ENCODE assay signal across 8 cellular contexts in genomic region chr9:3732077-3733038, GRCh38.
DNase-seq lines count a peak whose midpoint lies in the region; TF ChIP-seq lines count a peak whose summit lies in the region.

No MANE protein-coding gene starts in this region.

- H3K9me3 Mint-ChIP-seq in H9, result peaks cover 0 to 2% of the 10 kb centered on the region in 2 experiments; a peak in 1 of 5 replicates

- H3K36me3 ChIP-seq in Karpas-422 (ENCODE audit: insufficient read depth, low read length), result no peaks in the 10 kb centered on the region
- H3K36me3 ChIP-seq in adipocyte (ENCODE audit: control insufficient read depth, insufficient read depth, low read length, severe bottlenecking), result no peaks in the 10 kb centered on the region
- no peaks in the 10 kb centered on the region for H3K36me3 ChIP-seq in left ventricle myocardium inferior

- no peak overlapping the region for H3K14ac ChIP-seq in H9 (ENCODE audit: insufficient read depth, low read length)

- H3K4me3 ChIP-seq in Karpas-422 (ENCODE audit: low read length) (peak overlapping the region; percentile 55), adipocyte (ENCODE audit: low read length) (peak overlapping the region; percentile 76), left ventricle myocardium inferior (no peak overlapping the region)

- no peak overlapping the region for H2BK5ac ChIP-seq in H9 (ENCODE audit: insufficient read length, low read length)

- H3K27me3 ChIP-seq in H9 (ENCODE audit: insufficient read depth, low read length), result no peaks in the 10 kb centered on the region
- H3K27me3 ChIP-seq in Karpas-422 (ENCODE audit: low read length), result no peaks in the 10 kb centered on the region
- H3K27me3 ChIP-seq in adipocyte (replicated peaks; ENCODE audit: control insufficient read depth, insufficient read depth, low read length), result no peaks in the 10 kb centered on the region
- no peaks in the 10 kb centered on the region for H3K27me3 ChIP-seq in left ventricle myocardium inferior (ENCODE audit: low read depth)

- H3K9me3 ChIP-seq in H9 (ENCODE audit: control insufficient read depth, low read depth, low read length) (no peaks in the 10 kb centered on the region), Karpas-422 (ENCODE audit: low read length) (no peaks in the 10 kb centered on the region), adipocyte (ENCODE audit: control insufficient read depth, low read length) (no peaks in the 10 kb centered on the region), left ventricle myocardium inferior (replicated peaks) (no peaks in the 10 kb centered on the region)

- H3K9ac ChIP-seq in H9 (ENCODE audit: extremely low read depth, insufficient read length, low read length), result no peak overlapping the region
- H3K9ac ChIP-seq in Karpas-422 (ENCODE audit: low read length), result peak overlapping the region; percentile 55
- peak overlapping the region; percentile 81 for H3K9ac ChIP-seq in adipocyte (ENCODE audit: low read length)

- intact Hi-C loops in left ventricle myocardium inferior (cut with micrococcal nuclease), result loop anchor here (5.0 kb wide), 1 partner anchor 495 kb away; no protein-coding TSS in a partner anchor

- no peaks in the 10 kb centered on the region; the same call in 1 of the 2 replicates for H3K27me3 Mint-ChIP-seq in H9 (ENCODE audit: low read depth)

- H2BK12ac ChIP-seq in H9 (ENCODE audit: insufficient read length, low read depth, low read length), result no peak overlapping the region

- H3K79me2 ChIP-seq in H9 (ENCODE audit: insufficient read depth, low read length) (no peaks in the 10 kb centered on the region), Karpas-422 (ENCODE audit: low read length) (no peaks in the 10 kb centered on the region)

- no peak overlapping the region for H2BK20ac ChIP-seq in H9 (ENCODE audit: low read depth, low read length, poor library complexity, severe bottlenecking)

- H4K5ac ChIP-seq in H9 (ENCODE audit: insufficient read length, low read depth, low read length), result no peak overlapping the region

- no peak overlapping the region for H3K18ac ChIP-seq in H9 (ENCODE audit: insufficient read length, low read depth, low read length)

- no peak overlapping the region for H4K91ac ChIP-seq in H9 (ENCODE audit: insufficient read length, low read depth, low read length)

- no peaks in the 10 kb centered on the region for H3K23me2 ChIP-seq in H9 (ENCODE audit: insufficient read length, low read depth, low read length, poor library complexity, severe bottlenecking)

- peak; percentile 14 for DNase-seq in activated naive CD4-positive, alpha-beta T cell treated with Interleukin-2 at 50 U/mL for 16 hours
- no peak for DNase-seq in activated naive CD4-positive, alpha-beta T cell (lab: John Stamatoyannopoulos, UW)
- DNase-seq in H9, result peak; percentile 52
- peak; percentile 88 for DNase-seq in Karpas-422
- DNase-seq in OCI-M1 (lab: John Stamatoyannopoulos, UW), result peak; percentile 100
- peak; percentile 92 for DNase-seq in adipocyte (ENCODE audit: low read depth)
- no peak for DNase-seq in left ventricle myocardium inferior
- peak; percentile 76 for DNase-seq in putamen (ENCODE audit: low spot score)

- H2AK5ac ChIP-seq in H9 (ENCODE audit: insufficient read length, low read length), result no peak overlapping the region

- no peaks in the 10 kb centered on the region for H3K36me3 Mint-ChIP-seq in H9 (ENCODE audit: insufficient read depth in 1 of 3, low read depth in 3 of 3)

- H2BK120ac ChIP-seq in H9 (ENCODE audit: low read depth, low read length, poor library complexity, severe bottlenecking), result no peak overlapping the region

- no peaks in the 10 kb centered on the region for H3K79me1 ChIP-seq in H9 (ENCODE audit: insufficient read depth, low read depth, low read length, poor library complexity, severe bottlenecking)

- no peaks in the 10 kb centered on the region; the same call in 1 of the 2 replicates for H3K4me1 ChIP-seq in H9 (ENCODE audit: insufficient read depth, low read length)
- H3K4me1 ChIP-seq in Karpas-422 (ENCODE audit: low read length), result peaks cover 6% of the 10 kb centered on the region
- H3K4me1 ChIP-seq in adipocyte (ENCODE audit: control insufficient read depth, insufficient read depth, low read length), result peaks cover 34% of the 10 kb centered on the region
- H3K4me1 ChIP-seq in left ventricle myocardium inferior, result peaks cover 13% of the 10 kb centered on the region

- H3T11ph ChIP-seq in H9 (ENCODE audit: low read length), result no peak overlapping the region

- H3K9me2 ChIP-seq in Karpas-422 (replicated peaks; ENCODE audit: insufficient read depth, low read length), result no peaks in the 10 kb centered on the region

- no peak overlapping the region for H3K4me3 Mint-ChIP-seq in H9

- H3K27ac ChIP-seq in H9 (ENCODE audit: insufficient read length, low read depth, low read length) (no peak overlapping the region), Karpas-422 (ENCODE audit: low read length) (no peak overlapping the region), left ventricle myocardium inferior (replicated peaks) (peak overlapping the region; percentile 37)

- WGBS in H9 (ENCODE audit: extremely low coverage, insufficient read length, low lambda C conversion rate), result no CpG with 5 or more reads among the region's 7 CpGs

- no peak overlapping the region for H2BK15ac ChIP-seq in H9 (ENCODE audit: low read depth, low read length)

- H3K27ac Mint-ChIP-seq in H9, result peak overlapping the region in 1 of 3 experiments; percentile 48; a peak in 1 of 7 replicates

- H3K23ac ChIP-seq in H9 (ENCODE audit: insufficient read length, low read depth, low read length), result no peak overlapping the region

- H4K20me1 ChIP-seq in H9 (ENCODE audit: control insufficient read depth, insufficient read depth, insufficient read length) (no peaks in the 10 kb centered on the region), Karpas-422 (ENCODE audit: insufficient read depth, low read depth, low read length) (no peaks in the 10 kb centered on the region)

- no peak overlapping the region for H4K8ac ChIP-seq in H9 (replicated peaks; ENCODE audit: insufficient read length, low read depth, low read length)

- no peak overlapping the region for H3K56ac ChIP-seq in H9 (ENCODE audit: insufficient read length, low read depth, low read length)

- no peak overlapping the region for H3K4ac ChIP-seq in H9 (ENCODE audit: low read depth, low read length)

- H3K4me1 Mint-ChIP-seq in H9, result peaks cover 5 to 6% of the 10 kb centered on the region in 2 experiments

- TF ChIP-seq CTCF in H9 (conservative IDR thresholded peaks at IDR 0.05) (peak; percentile 80), left ventricle myocardium inferior (IDR thresholded peaks at IDR 0.05; ENCODE audit: borderline replicate concordance) (peak; percentile 79)

- H3K4me2 ChIP-seq in H9 (ENCODE audit: insufficient read depth, insufficient read length, low read length) (no peak overlapping the region), Karpas-422 (ENCODE audit: low read depth, low read length, poor library complexity, severe bottlenecking) (peak overlapping the region; percentile 74)

- H2AFZ ChIP-seq in H9 (ENCODE audit: low read length) (no peak overlapping the region), Karpas-422 (ENCODE audit: low read length) (peak overlapping the region; percentile 97)

Comparison
In these comparisons a context has a peak if more than half of its experiments do, and no peak if none do; other contexts are left out.
1. DNase-seq: peak in activated naive CD4-positive, alpha-beta T cell treated with Interleukin-2 at 50 U/mL for 16 hours (single experiment), H9 (single experiment), Karpas-422 (single experiment), OCI-M1 (single experiment), adipocyte (single experiment) and putamen (single experiment); none in activated naive CD4-positive, alpha-beta T cell (0 of 4) and left ventricle myocardium inferior (single experiment).